Comparison of ENCODE assay signal across 2 cellular contexts in the genomic region with DNA sequence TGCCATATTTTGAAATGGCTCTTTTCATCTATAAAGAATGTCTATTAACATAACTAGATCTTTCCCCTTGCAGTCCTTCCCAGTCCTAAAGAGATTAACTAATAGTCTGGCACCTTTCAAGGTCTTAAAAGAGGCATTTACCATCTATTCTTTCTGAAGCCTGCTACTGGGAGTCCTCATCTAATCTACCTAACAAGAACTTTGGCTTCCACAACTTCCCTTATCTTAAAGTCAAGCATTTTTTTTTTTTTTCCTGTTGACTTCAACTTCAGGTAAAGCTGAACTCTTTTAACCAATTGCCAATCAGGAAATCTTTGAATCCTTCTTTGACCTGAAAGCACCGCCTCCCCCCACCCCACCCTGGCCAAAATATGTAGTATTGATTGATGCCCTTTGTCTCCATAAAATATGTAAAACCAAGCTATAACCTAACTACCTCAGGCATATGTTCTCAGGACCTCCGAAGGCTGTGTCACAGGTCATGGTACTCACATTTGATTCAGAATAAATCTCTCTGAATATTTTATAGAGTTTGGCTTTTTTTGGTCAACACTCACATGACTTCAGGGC.
TF ChIP-seq lines count a peak whose summit lies in the region.

No MANE protein-coding gene starts in this region.

TF ChIP-seq in HepG2, 621 proteins besides CTCF, POLR2A, EP300 and RAD21:
- no peak for TF ChIP-seq DNMT3B (CRISPR knock-in tag; conservative IDR thresholded peaks at IDR 0.05)
- TF ChIP-seq ZNF788 (CRISPR knock-in tag; IDR thresholded peaks at IDR 0.05; ENCODE audit: borderline replicate concordance) = no peak
- TF ChIP-seq, protein P1, sequence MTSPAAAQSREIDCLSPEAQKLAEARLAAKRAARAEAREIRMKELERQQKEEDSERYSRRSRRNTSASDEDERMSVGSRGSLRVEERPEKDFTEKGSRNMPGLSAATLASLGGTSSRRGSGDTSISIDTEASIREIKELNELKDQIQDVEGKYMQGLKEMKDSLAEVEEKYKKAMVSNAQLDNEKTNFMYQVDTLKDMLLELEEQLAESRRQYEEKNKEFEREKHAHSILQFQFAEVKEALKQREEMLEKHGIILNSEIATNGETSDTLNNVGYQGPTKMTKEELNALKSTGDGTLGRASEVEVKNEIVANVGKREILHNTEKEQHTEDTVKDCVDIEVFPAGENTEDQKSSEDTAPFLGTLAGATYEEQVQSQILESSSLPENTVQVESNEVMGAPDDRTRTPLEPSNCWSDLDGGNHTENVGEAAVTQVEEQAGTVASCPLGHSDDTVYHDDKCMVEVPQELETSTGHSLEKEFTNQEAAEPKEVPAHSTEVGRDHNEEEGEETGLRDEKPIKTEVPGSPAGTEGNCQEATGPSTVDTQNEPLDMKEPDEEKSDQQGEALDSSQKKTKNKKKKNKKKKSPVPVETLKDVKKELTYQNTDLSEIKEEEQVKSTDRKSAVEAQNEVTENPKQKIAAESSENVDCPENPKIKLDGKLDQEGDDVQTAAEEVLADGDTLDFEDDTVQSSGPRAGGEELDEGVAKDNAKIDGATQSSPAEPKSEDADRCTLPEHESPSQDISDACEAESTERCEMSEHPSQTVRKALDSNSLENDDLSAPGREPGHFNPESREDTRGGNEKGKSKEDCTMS (CRISPR knock-in tag; conservative IDR thresholded peaks at IDR 0.05) = no peak
- no peak for TF ChIP-seq NCOA5 (CRISPR knock-in tag; IDR thresholded peaks at IDR 0.05)
- TF ChIP-seq ZNF629 (CRISPR knock-in tag; conservative IDR thresholded peaks at IDR 0.05) = no peak
- TF ChIP-seq NR2C2 (CRISPR knock-in tag; IDR thresholded peaks at IDR 0.05; ENCODE audit: borderline replicate concordance) = no peak
- TF ChIP-seq, protein P2, sequence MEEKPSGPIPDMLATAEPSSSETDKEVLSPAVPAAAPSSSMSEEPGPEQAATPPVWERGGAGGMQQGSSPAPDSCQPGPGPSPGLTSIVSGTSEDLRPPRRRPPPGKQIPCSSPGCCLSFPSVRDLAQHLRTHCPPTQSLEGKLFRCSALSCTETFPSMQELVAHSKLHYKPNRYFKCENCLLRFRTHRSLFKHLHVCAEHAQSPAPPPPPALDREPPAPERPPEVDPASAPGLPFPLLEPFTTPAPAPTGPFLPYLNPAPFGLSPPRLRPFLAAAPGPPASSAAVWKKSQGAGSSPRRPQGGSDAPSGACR (CRISPR knock-in tag; IDR thresholded peaks at IDR 0.05) = no peak
- TF ChIP-seq SPEN (CRISPR knock-in tag; IDR thresholded peaks at IDR 0.05; ENCODE audit: low read depth) = no peak
- no peak for TF ChIP-seq ARNTL (CRISPR knock-in tag; IDR thresholded peaks at IDR 0.05)
- TF ChIP-seq CCAR2 (optimal IDR thresholded peaks at IDR 0.05; ENCODE audit: low read depth, low read length) = no peak
- no peak for TF ChIP-seq ZSCAN12 (CRISPR knock-in tag; IDR thresholded peaks at IDR 0.05)
- no peak for TF ChIP-seq KDM1A (CRISPR knock-in tag; IDR thresholded peaks at IDR 0.05)
- no peak for TF ChIP-seq ZNF12 (CRISPR knock-in tag; IDR thresholded peaks at IDR 0.05)
- no peak for TF ChIP-seq ISL2 (CRISPR knock-in tag; IDR thresholded peaks at IDR 0.05)
- TF ChIP-seq, protein P3, sequence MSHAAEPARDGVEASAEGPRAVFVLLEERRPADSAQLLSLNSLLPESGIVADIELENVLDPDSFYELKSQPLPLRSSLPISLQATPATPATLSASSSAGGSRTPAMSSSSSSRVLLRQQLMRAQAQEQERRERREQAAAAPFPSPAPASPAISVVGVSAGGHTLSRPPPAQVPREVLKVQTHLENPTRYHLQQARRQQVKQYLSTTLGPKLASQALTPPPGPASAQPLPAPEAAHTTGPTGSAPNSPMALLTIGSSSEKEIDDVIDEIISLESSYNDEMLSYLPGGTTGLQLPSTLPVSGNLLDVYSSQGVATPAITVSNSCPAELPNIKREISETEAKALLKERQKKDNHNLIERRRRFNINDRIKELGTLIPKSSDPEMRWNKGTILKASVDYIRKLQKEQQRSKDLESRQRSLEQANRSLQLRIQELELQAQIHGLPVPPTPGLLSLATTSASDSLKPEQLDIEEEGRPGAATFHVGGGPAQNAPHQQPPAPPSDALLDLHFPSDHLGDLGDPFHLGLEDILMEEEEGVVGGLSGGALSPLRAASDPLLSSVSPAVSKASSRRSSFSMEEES (CRISPR knock-in tag; IDR thresholded peaks at IDR 0.05) = no peak
- TF ChIP-seq CEBPG (CRISPR knock-in tag; IDR thresholded peaks at IDR 0.05) = no peak
- no peak for TF ChIP-seq PLRG1 (conservative IDR thresholded peaks at IDR 0.05)
- TF ChIP-seq SP2 (CRISPR knock-in tag; IDR thresholded peaks at IDR 0.05) = no peak

TF ChIP-seq in H1, 55 proteins besides CTCF, POLR2A, EP300 and RAD21:
- TF ChIP-seq CHD1 (IDR thresholded peaks at IDR 0.05; ENCODE audit: low read depth, low read length) (no peak), RNF2 (IDR thresholded peaks at IDR 0.05; ENCODE audit: borderline replicate concordance, low read depth, low read length, missing control alignments, poor library complexity, severe bottlenecking) (no peak), SP1 (IDR thresholded peaks at IDR 0.05; ENCODE audit: low read depth, low read length) (no peak), SIRT6 (IDR thresholded peaks at IDR 0.05; ENCODE audit: low read length) (no peak), SRF (IDR thresholded peaks at IDR 0.05; ENCODE audit: low read depth, low read length) (no peak), KDM4A (IDR thresholded peaks at IDR 0.05; ENCODE audit: low read depth, low read length, severe bottlenecking) (no peak), GABPA (IDR thresholded peaks at IDR 0.05; ENCODE audit: borderline replicate concordance, insufficient read depth, low read length) (no peak)
